Comparison of ENCODE assay signal across 15 cellular contexts in the genomic region with DNA sequence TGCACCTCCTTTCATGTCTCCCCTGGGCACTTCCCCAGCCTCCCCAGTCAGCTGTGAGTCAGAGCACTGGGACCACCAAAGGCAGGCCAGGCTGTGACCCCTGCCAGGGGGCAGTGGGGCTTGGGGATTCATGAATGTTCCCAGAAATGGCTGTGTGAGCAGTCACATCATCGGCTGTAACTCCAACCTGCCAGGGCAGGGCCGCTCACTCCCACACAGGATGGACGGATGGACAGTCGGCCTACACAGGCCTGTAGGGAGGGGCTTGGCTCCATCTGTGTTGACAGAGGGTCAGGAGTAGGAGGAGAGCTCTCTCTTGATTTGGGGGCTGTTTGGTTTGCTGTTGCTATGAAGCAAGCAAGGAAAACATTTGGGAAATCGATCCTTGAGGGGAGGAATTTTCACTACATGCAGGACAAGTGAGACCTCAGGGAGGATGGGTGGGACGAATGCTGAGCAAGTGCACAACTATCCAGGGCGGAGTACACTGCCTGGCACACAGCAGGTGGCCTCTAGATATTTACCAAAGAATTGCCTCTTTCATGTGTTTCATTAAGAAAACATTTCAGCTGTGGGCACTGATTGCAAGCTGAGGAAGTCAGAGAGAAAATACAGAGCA. TPM values are rescaled to one million over a fixed set of nuclear protein-coding genes. Genes with fewer than 3 reads are reported as not detected.
DNase-seq lines count a peak whose midpoint lies in the region; ATAC-seq, FAIRE-seq and TF ChIP-seq lines count a peak whose summit lies in the region.
"Had no signal": no experiment of that assay in that cellular context is flagged by ENCODE, and none has a peak within 500 bp of the region (broad histone marks: within the 10 kb centered on the region; RNA-seq: fewer than 3 reads in every experiment).

No MANE protein-coding gene starts in this region.

- H3K9me2 ChIP-seq in HCT116 (ENCODE audit: insufficient read depth): no peaks in the 10 kb centered on the region

- H3K9ac ChIP-seq in HCT116 (ENCODE audit: low read length) (peak overlapping the region; percentile 0; the same call in 1 of the 2 replicates), endothelial cell of umbilical vein (replicated peaks; ENCODE audit: extremely low read depth, insufficient read depth, low read length) (no peak overlapping the region), colonic mucosa (ENCODE audit: low read depth in 2 of 2, low read length in 2 of 2) (no peak overlapping the region)

- H4K20me1 ChIP-seq in HCT116 (ENCODE audit: insufficient read depth) (no peaks in the 10 kb centered on the region), endothelial cell of umbilical vein (replicated peaks; ENCODE audit: control insufficient read depth, extremely low read depth, insufficient read depth, low read length) (no peaks in the 10 kb centered on the region)

- TF ChIP-seq POLR2A in HCT116 (IDR thresholded peaks at IDR 0.05; ENCODE audit: borderline replicate concordance, extremely low read depth, insufficient read depth, insufficient read length) (no peak), endothelial cell of umbilical vein (IDR thresholded peaks at IDR 0.05; ENCODE audit: low read depth, low read length) (no peak)

- H2AFZ ChIP-seq in HCT116 (ENCODE audit: low read depth, low read length, poor library complexity, severe bottlenecking): peak overlapping the region; percentile 48
- H2AFZ ChIP-seq in endothelial cell of umbilical vein (ENCODE audit: low read depth, low read length): peak overlapping the region; percentile 30

- peak; percentile 73 for ATAC-seq in HCT116
- ATAC-seq in sciatic nerve: peak; percentile 23
- no peak for ATAC-seq in GM19023 (IDR thresholded peaks at IDR 0.05; ENCODE audit: unreplicated experiment)
- ATAC-seq: activated CD8-positive, alpha-beta memory T cell treated with anti-CD3 and anti-CD28 coated beads, Interleukin-2, amount 10 ng/mL, durations not matched to agents 7 days and 5 days had no signal

- peak overlapping the region in 1 of 2 experiments; percentile 16; a peak in 1 of 4 replicates for H3K4me3 ChIP-seq in HCT116 (replicated peaks in 1 of 2; ENCODE audit: low read depth in 1 of 2, low read length in 2 of 2)
- H3K4me3 ChIP-seq in endothelial cell of umbilical vein (replicated peaks in 1 of 3; ENCODE audit: insufficient read depth in 1 of 3, low read depth in 1 of 3, low read length in 3 of 3): no peak overlapping the region
- H3K4me3 ChIP-seq in colonic mucosa: no peak overlapping the region

- H3K4me2 ChIP-seq in HCT116 (ENCODE audit: low read length) (peak overlapping the region; percentile 65), endothelial cell of umbilical vein (ENCODE audit: insufficient read depth, low read length) (no peak overlapping the region)

- H3K79me2 ChIP-seq in HCT116 (ENCODE audit: insufficient read depth, low read length): no peaks in the 10 kb centered on the region
- no peaks in the 10 kb centered on the region for H3K79me2 ChIP-seq in endothelial cell of umbilical vein (ENCODE audit: control insufficient read depth, insufficient read depth, low read length)

- RAD21 ChIA-PET in HCT116 (lab: Charles Lee; ENCODE audit: low non-redundant PET in 1 of 2, low total read pairs in 2 of 2, uncharacterized antibody in 2 of 2, unreplicated experiment in 2 of 2): no interaction called here

- no peaks in the 10 kb centered on the region for H3K36me3 ChIP-seq in HCT116 (ENCODE audit: control insufficient read depth in 1 of 2, insufficient read depth in 2 of 2, low read length in 2 of 2)
- no peaks in the 10 kb centered on the region for H3K36me3 ChIP-seq in endothelial cell of umbilical vein (ENCODE audit: control insufficient read depth in 2 of 2, extremely low read depth in 1 of 2, insufficient read depth in 2 of 2, low read length in 2 of 2)
- H3K36me3 ChIP-seq in colonic mucosa: no peaks in the 10 kb centered on the region
- H3K36me3 ChIP-seq: neutrophil had no signal

- H3K9me3 ChIP-seq in HCT116 (ENCODE audit: control insufficient read depth in 1 of 2, insufficient read depth in 1 of 2, low read depth in 1 of 2, low read length in 2 of 2) (no peaks in the 10 kb centered on the region), endothelial cell of umbilical vein (replicated peaks; ENCODE audit: control insufficient read depth, insufficient read depth, low read length) (no peaks in the 10 kb centered on the region), colonic mucosa (no peaks in the 10 kb centered on the region)
- H3K9me3 ChIP-seq: neutrophil had no signal

- H3K27me3 ChIP-seq in HCT116 (ENCODE audit: insufficient read depth, low read length): no peaks in the 10 kb centered on the region
- no peaks in the 10 kb centered on the region for H3K27me3 ChIP-seq in endothelial cell of umbilical vein (ENCODE audit: control insufficient read depth in 2 of 2, insufficient read depth in 2 of 2, low read length in 2 of 2)
- peaks cover 23% of the 10 kb centered on the region for H3K27me3 ChIP-seq in colonic mucosa

- CTCF ChIA-PET in HCT116 (lab: Charles Lee) (no interaction called here), endothelial cell of umbilical vein (lab: Charles Lee) (interaction anchor here (0.7 kb wide), 1 partner anchor 31 kb away, joined by 3 read pairs; no protein-coding TSS in a partner anchor)

- TF ChIP-seq RAD21 in HCT116 (IDR thresholded peaks at IDR 0.05; ENCODE audit: low read depth): no peak

- H3K9me1 ChIP-seq in endothelial cell of umbilical vein (replicated peaks; ENCODE audit: control insufficient read depth, extremely low read depth, insufficient read depth, low read length): no peaks in the 10 kb centered on the region

- H3K27ac ChIP-seq in HCT116 (ENCODE audit: low read depth, low read length): no peak overlapping the region; the same call in 1 of the 2 replicates
- no peak overlapping the region for H3K27ac ChIP-seq in endothelial cell of umbilical vein (ENCODE audit: insufficient read depth, low read depth, low read length)
- no peak overlapping the region for H3K27ac ChIP-seq in colonic mucosa
- H3K27ac ChIP-seq: neutrophil, VCaP had no signal

- no TSS peak for BruUV-seq in HCT116 (replicated peaks; lab: Mats Ljungman, UMichigan)
- BruUV-seq in endothelial cell of umbilical vein (replicated peaks; lab: Mats Ljungman, UMichigan): no TSS peak

- TF ChIP-seq CTCF in HCT116 (IDR thresholded peaks at IDR 0.05 in 2 of 3, conservative IDR thresholded peaks at IDR 0.05 in 1 of 3; ENCODE audit: borderline replicate concordance in 1 of 3, insufficient read depth in 1 of 3, low read depth in 2 of 3, low read length in 2 of 3) (no peak), endothelial cell of umbilical vein (IDR thresholded peaks at IDR 0.05; ENCODE audit: extremely low read depth in 1 of 2, insufficient read depth in 1 of 2, low read depth in 1 of 2, low read length in 2 of 2) (no peak), colonic mucosa (IDR thresholded peaks at IDR 0.05) (no peak)

- dilution Hi-C loops in endothelial cell of umbilical vein (cut with MboI; ENCODE audit: extremely low pct_ligation_motif_present, low sequenced_read_pairs): no loop called here

- FAIRE-seq in RCC 7860 (lab: Jason Lieb, UNC) (no peak), endothelial cell of umbilical vein (lab: Jason Lieb, UNC) (peak; percentile 50)

- intact Hi-C loops in HCT116 (cut with micrococcal nuclease) (no loop called here), endothelial cell of umbilical vein (cut with micrococcal nuclease) (no loop called here), sciatic nerve (cut with DNase I) (no loop called here), colonic mucosa (cut with DNase I) (no loop called here)

- POLR2A ChIA-PET in HCT116 (lab: Charles Lee): no interaction called here
- POLR2A ChIA-PET in endothelial cell of umbilical vein (lab: Charles Lee): no interaction called here

- H3K4me1 ChIP-seq in HCT116 (ENCODE audit: control insufficient read depth in 1 of 2, insufficient read depth in 2 of 2, low read length in 2 of 2) (peaks cover 12 to 16% of the 10 kb centered on the region in 2 experiments), endothelial cell of umbilical vein (ENCODE audit: control insufficient read depth, extremely low read depth, insufficient read depth, low read length) (peaks cover 46% of the 10 kb centered on the region), colonic mucosa (peaks cover 3% of the 10 kb centered on the region)

- DNase-seq in HCT116 (ENCODE audit: low read depth, low spot score) (peak; percentile 16), RCC 7860 (ENCODE audit: low spot score) (peak; percentile 79), endothelial cell of umbilical vein (ENCODE audit: low read depth, low spot score) (no peak), sciatic nerve (ENCODE audit: low spot score) (no peak), colonic mucosa (no peak)
- no peak for DNase-seq in activated CD4-positive, alpha-beta T cell treated with anti-CD3 and anti-CD28 coated beads for 4 hours
- DNase-seq: activated CD8-positive, alpha-beta memory T cell treated with anti-CD3 and anti-CD28 coated beads, Interleukin-2, amount 10 ng/mL, durations not matched to agents 7 days and 5 days; activated naive CD4-positive, alpha-beta T cell treated with anti-CD3 and anti-CD28 coated beads, Interleukin-2, amount 10 ng/mL, durations not matched to agents 7 days and 5 days; NCI-H187 had no signal

RNA-seq across cellular contexts. Expression of a gene that starts 2.9 kb away (rescaled TPM):
- total RNA-seq in HCT116 (2021; ENCODE audit: unreplicated experiment) (0.20 TPM), endothelial cell of umbilical vein (2.3 and 4.0 TPM in 2 replicates), sciatic nerve (not detected), colonic mucosa (under 1 TPM in 1 of 2 donors, not detected in 1; 0.49 TPM)
- polyA plus RNA-seq in HCT116 (2012): not detected in 2 replicates
- polyA plus RNA-seq in endothelial cell of umbilical vein: 0.56 and 0.57 TPM in 2 replicates
- 0.76 and 0.97 TPM in 2 replicates for polyA plus RNA-seq in endothelial cell of umbilical vein (2011; cell fraction: cytosol; rRNA removed)
- polyA plus RNA-seq in endothelial cell of umbilical vein (2011; cell fraction: nucleus; rRNA removed): 1.2 TPM in 2 replicates
- 4.4 and 7.2 TPM in 2 replicates for polyA plus RNA-seq in endothelial cell of umbilical vein (2012)
- polyA minus RNA-seq in endothelial cell of umbilical vein: 0.27 TPM in 1 of 2 replicates, not detected in the other
- polyA minus RNA-seq in endothelial cell of umbilical vein (2011; cell fraction: cytosol; rRNA and poly(A)+ RNA removed): not detected
- polyA minus RNA-seq in endothelial cell of umbilical vein (2011; cell fraction: nucleus; rRNA and poly(A)+ RNA removed): 0.53 and 0.58 TPM in 2 replicates
- total RNA-seq: activated CD8-positive, alpha-beta memory T cell treated with anti-CD3 and anti-CD28 coated beads, Interleukin-2, amount 10 ng/mL, durations not matched to agents 7 days and 5 days; fibroblast of lung had no signal
- polyA plus RNA-seq: fibroblast of lung, IgD-negative memory B cell had no signal

RNA-seq across cellular contexts. Expression of a gene that starts 12.5 kb away (rescaled TPM):
- not detected for total RNA-seq in HCT116 (2021; ENCODE audit: unreplicated experiment)
- 0.01 TPM in 1 of 2 replicates, not detected in the other for polyA plus RNA-seq in HCT116 (2012)
- total RNA-seq in endothelial cell of umbilical vein: not detected in 2 replicates
- not detected in 2 replicates for polyA plus RNA-seq in endothelial cell of umbilical vein
- polyA plus RNA-seq in endothelial cell of umbilical vein (2011; cell fraction: cytosol; rRNA removed): not detected in 2 replicates
- not detected in 2 replicates for polyA plus RNA-seq in endothelial cell of umbilical vein (2011; cell fraction: nucleus; rRNA removed)
- polyA plus RNA-seq in endothelial cell of umbilical vein (2012): not detected in 2 replicates
- polyA minus RNA-seq in endothelial cell of umbilical vein: not detected in 2 replicates
- not detected for polyA minus RNA-seq in endothelial cell of umbilical vein (2011; cell fraction: cytosol; rRNA and poly(A)+ RNA removed)
- not detected in 2 replicates for polyA minus RNA-seq in endothelial cell of umbilical vein (2011; cell fraction: nucleus; rRNA and poly(A)+ RNA removed)
- total RNA-seq in sciatic nerve: not detected
- not detected for total RNA-seq in colonic mucosa
- total RNA-seq: activated CD8-positive, alpha-beta memory T cell treated with anti-CD3 and anti-CD28 coated beads, Interleukin-2, amount 10 ng/mL, durations not matched to agents 7 days and 5 days; cerebellum; fibroblast of lung had no signal
- polyA plus RNA-seq: fibroblast of lung, IgD-negative memory B cell had no signal

RNA-seq across cellular contexts. Expression of a gene that starts 35.7 kb away (rescaled TPM):
- total RNA-seq in HCT116 (2021; ENCODE audit: unreplicated experiment) (4.1 TPM), endothelial cell of umbilical vein (8.1 and 10.1 TPM in 2 replicates), sciatic nerve (60.9 TPM), colonic mucosa (10 to 100 TPM; 23.2 to 36.9 TPM)
- polyA plus RNA-seq in HCT116 (2012): 2.0 and 2.6 TPM in 2 replicates
- 3.0 and 3.4 TPM in 2 replicates for polyA plus RNA-seq in endothelial cell of umbilical vein
- polyA plus RNA-seq in endothelial cell of umbilical vein (2011; cell fraction: cytosol; rRNA removed): 4.6 and 5.3 TPM in 2 replicates
- 7.2 and 7.5 TPM in 2 replicates for polyA plus RNA-seq in endothelial cell of umbilical vein (2011; cell fraction: nucleus; rRNA removed)
- polyA plus RNA-seq in endothelial cell of umbilical vein (2012): 5.1 and 9.2 TPM in 2 replicates
- polyA minus RNA-seq in endothelial cell of umbilical vein: 2.1 and 2.2 TPM in 2 replicates
- polyA minus RNA-seq in endothelial cell of umbilical vein (2011; cell fraction: cytosol; rRNA and poly(A)+ RNA removed): 46.0 TPM
- polyA minus RNA-seq in endothelial cell of umbilical vein (2011; cell fraction: nucleus; rRNA and poly(A)+ RNA removed): 4.3 and 7.6 TPM in 2 replicates

Comparison
In these comparisons a context has a peak if more than half of its experiments do, and no peak if none do; other contexts are left out.
1. DNase-seq: peak in HCT116 (single experiment) and RCC 7860 (single experiment); none in endothelial cell of umbilical vein (single experiment), sciatic nerve (single experiment), colonic mucosa (single experiment) and activated CD4-positive, alpha-beta T cell treated with anti-CD3 and anti-CD28 coated beads for 4 hours (0 of 2).